Comparison of ENCODE assay signal across 25 cellular contexts in genomic region chr6:125951323-125951722, GRCh38.
"Had no signal": no experiment of that assay in that cellular context is flagged by ENCODE, and none has a peak within 500 bp of the region (broad histone marks: within the 10 kb centered on the region; RNA-seq: fewer than 3 reads in every experiment).

No MANE protein-coding gene starts in this region.

- DNase-seq: cortex of kidney; dorsolateral prefrontal cortex; effector CD8-positive, alpha-beta T cell; esophagus squamous epithelium; foreskin keratinocyte; immature natural killer cell; kidney; left cardiac atrium; left ventricle myocardium inferior; lower lobe of right lung; midbrain; naive B cell; psoas muscle; retina; stimulated activated CD4-positive, alpha-beta T cell treated with anti-CD3 and anti-CD28 coated beads, Interleukin-12 subunit alpha, Interleukin-12 subunit beta, amount 100 ng/mL, for 4 hours; stimulated activated naive CD4-positive, alpha-beta T cell; stomach; substantia nigra; transverse colon had no signal

- H3K27me3 ChIP-seq: dorsolateral prefrontal cortex, esophagus squamous epithelium, foreskin keratinocyte, neutrophil, stomach, transverse colon had no signal

- H3K4me3 Mint-ChIP-seq: immature natural killer cell, memory B cell had no signal

- H3K27ac Mint-ChIP-seq: memory B cell, nephron had no signal

- H3K36me3 Mint-ChIP-seq: immature natural killer cell, memory B cell, naive B cell had no signal

- FAIRE-seq: kidney had no signal

- H3K9me3 ChIP-seq: esophagus squamous epithelium, left ventricle myocardium inferior, lower lobe of right lung, neutrophil, psoas muscle, stomach, thoracic aorta, transverse colon had no signal

- H3K27ac ChIP-seq: dorsolateral prefrontal cortex, epithelial cell of prostate, left ventricle myocardium inferior, lower lobe of right lung, neutrophil, psoas muscle, stomach, thoracic aorta, transverse colon had no signal

- H3K36me3 ChIP-seq: esophagus squamous epithelium, left ventricle myocardium inferior, lower lobe of right lung, neutrophil, stomach, thoracic aorta, transverse colon had no signal

- ATAC-seq: foreskin keratinocyte, left cardiac atrium, lower lobe of right lung, psoas muscle, sciatic nerve had no signal

- H3K4me3 ChIP-seq: dorsolateral prefrontal cortex, esophagus squamous epithelium, left ventricle myocardium inferior, lower lobe of right lung, psoas muscle, stomach, thoracic aorta, transverse colon had no signal

- H3K9me3 Mint-ChIP-seq: immature natural killer cell, memory B cell, naive B cell, nephron had no signal
